1 cellular context compared by ENCODE assay signal in genomic region chr18:70377317-70377799, GRCh38.
TF ChIP-seq lines count a peak whose summit lies in the region.

No MANE protein-coding gene starts in this region.

TF ChIP-seq in HepG2, 621 proteins besides CTCF, POLR2A, EP300 and RAD21 (continued from another document and continues in another):
- TF ChIP-seq ZBTB25 (CRISPR knock-in tag; IDR thresholded peaks at IDR 0.05) (no peak), DMAP1 (CRISPR knock-in tag; IDR thresholded peaks at IDR 0.05) (no peak), ZNF597 (CRISPR knock-in tag; IDR thresholded peaks at IDR 0.05) (no peak), AKAP8 (CRISPR knock-in tag; IDR thresholded peaks at IDR 0.05) (no peak), ZSCAN5A (CRISPR knock-in tag; IDR thresholded peaks at IDR 0.05; ENCODE audit: borderline replicate concordance) (no peak), ZNF441 (CRISPR knock-in tag; IDR thresholded peaks at IDR 0.05; ENCODE audit: borderline replicate concordance) (no peak), ZBTB7B (CRISPR knock-in tag; IDR thresholded peaks at IDR 0.05) (peak; percentile 18; the same call in 1 of the 2 replicates), RBAK (CRISPR knock-in tag; IDR thresholded peaks at IDR 0.05) (no peak), ARID4A (CRISPR knock-in tag; IDR thresholded peaks at IDR 0.05; ENCODE audit: borderline replicate concordance) (no peak), CREM (IDR thresholded peaks at IDR 0.05) (no peak; the same call in none of the 2 replicates), CREM (CRISPR knock-in tag; IDR thresholded peaks at IDR 0.05) (no peak), ZNF547 (CRISPR knock-in tag; IDR thresholded peaks at IDR 0.05) (no peak), TRIM22 (IDR thresholded peaks at IDR 0.05) (no peak), ZNF383 (CRISPR knock-in tag; IDR thresholded peaks at IDR 0.05; ENCODE audit: borderline replicate concordance) (no peak), YY1 (IDR thresholded peaks at IDR 0.05; ENCODE audit: insufficient read depth, insufficient replicate concordance, low read depth, low read length) (no peak), ATRX (CRISPR knock-in tag; IDR thresholded peaks at IDR 0.05; ENCODE audit: borderline replicate concordance) (no peak), TP53 (CRISPR knock-in tag; conservative IDR thresholded peaks at IDR 0.05) (no peak), RFX3 (CRISPR knock-in tag; IDR thresholded peaks at IDR 0.05) (no peak), NKX3-1 (CRISPR knock-in tag; IDR thresholded peaks at IDR 0.05) (no peak), ZNF891 (CRISPR knock-in tag; IDR thresholded peaks at IDR 0.05) (no peak), NR2F2 (IDR thresholded peaks at IDR 0.05; ENCODE audit: borderline replicate concordance, low read depth) (no peak), RXRA (CRISPR knock-in tag; IDR thresholded peaks at IDR 0.05) (peak; percentile 56; the same call in 1 of the 2 replicates), ZUFSP (CRISPR knock-in tag; IDR thresholded peaks at IDR 0.05; ENCODE audit: borderline replicate concordance) (no peak), ZNF501 (CRISPR knock-in tag; IDR thresholded peaks at IDR 0.05) (no peak), ZNF609 (CRISPR knock-in tag; IDR thresholded peaks at IDR 0.05; ENCODE audit: borderline replicate concordance) (peak; percentile 57; the same call in 1 of the 2 replicates), HINFP (CRISPR knock-in tag; IDR thresholded peaks at IDR 0.05; ENCODE audit: low read depth) (no peak; the same call in 1 of the 2 replicates), ZNF136 (CRISPR knock-in tag; IDR thresholded peaks at IDR 0.05; ENCODE audit: low read depth) (no peak; the same call in 1 of the 2 replicates)
- TF ChIP-seq, protein P1, sequence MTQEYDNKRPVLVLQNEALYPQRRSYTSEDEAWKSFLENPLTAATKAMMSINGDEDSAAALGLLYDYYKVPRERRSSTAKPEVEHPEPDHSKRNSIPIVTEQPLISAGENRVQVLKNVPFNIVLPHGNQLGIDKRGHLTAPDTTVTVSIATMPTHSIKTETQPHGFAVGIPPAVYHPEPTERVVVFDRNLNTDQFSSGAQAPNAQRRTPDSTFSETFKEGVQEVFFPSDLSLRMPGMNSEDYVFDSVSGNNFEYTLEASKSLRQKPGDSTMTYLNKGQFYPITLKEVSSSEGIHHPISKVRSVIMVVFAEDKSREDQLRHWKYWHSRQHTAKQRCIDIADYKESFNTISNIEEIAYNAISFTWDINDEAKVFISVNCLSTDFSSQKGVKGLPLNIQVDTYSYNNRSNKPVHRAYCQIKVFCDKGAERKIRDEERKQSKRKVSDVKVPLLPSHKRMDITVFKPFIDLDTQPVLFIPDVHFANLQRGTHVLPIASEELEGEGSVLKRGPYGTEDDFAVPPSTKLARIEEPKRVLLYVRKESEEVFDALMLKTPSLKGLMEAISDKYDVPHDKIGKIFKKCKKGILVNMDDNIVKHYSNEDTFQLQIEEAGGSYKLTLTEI (CRISPR knock-in tag; conservative IDR thresholded peaks at IDR 0.05), result no peak
- TF ChIP-seq, protein P2, sequence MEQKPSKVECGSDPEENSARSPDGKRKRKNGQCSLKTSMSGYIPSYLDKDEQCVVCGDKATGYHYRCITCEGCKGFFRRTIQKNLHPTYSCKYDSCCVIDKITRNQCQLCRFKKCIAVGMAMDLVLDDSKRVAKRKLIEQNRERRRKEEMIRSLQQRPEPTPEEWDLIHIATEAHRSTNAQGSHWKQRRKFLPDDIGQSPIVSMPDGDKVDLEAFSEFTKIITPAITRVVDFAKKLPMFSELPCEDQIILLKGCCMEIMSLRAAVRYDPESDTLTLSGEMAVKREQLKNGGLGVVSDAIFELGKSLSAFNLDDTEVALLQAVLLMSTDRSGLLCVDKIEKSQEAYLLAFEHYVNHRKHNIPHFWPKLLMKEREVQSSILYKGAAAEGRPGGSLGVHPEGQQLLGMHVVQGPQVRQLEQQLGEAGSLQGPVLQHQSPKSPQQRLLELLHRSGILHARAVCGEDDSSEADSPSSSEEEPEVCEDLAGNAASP (CRISPR knock-in tag; IDR thresholded peaks at IDR 0.05; ENCODE audit: borderline replicate concordance), result peak; percentile 44
- TF ChIP-seq, protein P3, sequence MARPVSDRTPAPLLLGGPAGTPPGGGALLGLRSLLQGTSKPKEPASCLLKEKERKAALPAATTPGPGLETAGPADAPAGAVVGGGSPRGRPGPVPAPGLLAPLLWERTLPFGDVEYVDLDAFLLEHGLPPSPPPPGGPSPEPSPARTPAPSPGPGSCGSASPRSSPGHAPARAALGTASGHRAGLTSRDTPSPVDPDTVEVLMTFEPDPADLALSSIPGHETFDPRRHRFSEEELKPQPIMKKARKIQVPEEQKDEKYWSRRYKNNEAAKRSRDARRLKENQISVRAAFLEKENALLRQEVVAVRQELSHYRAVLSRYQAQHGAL (CRISPR knock-in tag; IDR thresholded peaks at IDR 0.05; ENCODE audit: not compliant biosample characterization), result no peak
